Comparison of ENCODE assay signal across 9 cellular contexts in the genomic region with DNA sequence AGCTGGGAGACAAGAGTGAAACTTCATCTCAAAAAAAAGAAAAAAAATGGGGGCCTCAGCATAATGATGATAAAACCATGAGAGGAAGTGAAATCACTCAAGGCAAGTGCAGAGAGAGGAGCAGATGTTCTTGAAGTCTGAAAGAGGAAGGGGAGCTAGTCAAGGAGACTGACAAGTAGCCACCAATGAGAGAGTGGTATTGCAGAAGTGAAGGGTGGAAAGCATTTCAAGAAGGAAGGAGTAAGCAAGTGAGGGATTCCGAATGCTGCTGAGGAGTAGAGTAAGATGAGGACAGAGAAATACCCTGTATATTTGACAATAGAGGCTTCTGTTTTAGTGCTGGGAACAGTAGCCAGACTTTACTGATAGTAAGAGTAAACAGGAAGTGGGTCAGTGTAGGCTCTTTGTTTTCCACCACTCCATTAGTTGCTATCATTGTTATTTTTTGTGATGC. TPM values are rescaled to one million over a fixed set of nuclear protein-coding genes. Genes with fewer than 3 reads are reported as not detected.
DNase-seq lines count a peak whose midpoint lies in the region; ATAC-seq and TF ChIP-seq lines count a peak whose summit lies in the region.
"Had no signal": no experiment of that assay in that cellular context is flagged by ENCODE, and none has a peak within 500 bp of the region (broad histone marks: within the 10 kb centered on the region; RNA-seq: fewer than 3 reads in every experiment).

No MANE protein-coding gene starts in this region.

- peaks cover 22% of the 10 kb centered on the region for H3K36me3 ChIP-seq in mesodermal cell (ENCODE audit: control insufficient read depth, insufficient read depth, low read length)

- peak overlapping the region; percentile 1 for H3K4me3 Mint-ChIP-seq in activated naive CD4-positive, alpha-beta T cell treated with anti-CD3 and anti-CD28 coated beads, Interleukin-2, amount 50 U/mL, for 24 hours
- no peak overlapping the region for H3K4me3 Mint-ChIP-seq in MCF 10A (ENCODE audit: unreplicated experiment)

- peak overlapping the region; percentile 83 for H3K27ac ChIP-seq in mesodermal cell (ENCODE audit: low read depth, low read length, severe bottlenecking)

- peak; percentile 44 for ATAC-seq in HG02970 (IDR thresholded peaks at IDR 0.05; ENCODE audit: low FRiP score, unreplicated experiment)

- no peaks in the 10 kb centered on the region for H3K27me3 Mint-ChIP-seq in activated naive CD4-positive, alpha-beta T cell treated with anti-CD3 and anti-CD28 coated beads, Interleukin-2, amount 50 U/mL, for 24 hours
- H3K27me3 Mint-ChIP-seq in MCF 10A (ENCODE audit: insufficient read depth, unreplicated experiment), result no peaks in the 10 kb centered on the region

- H3K4me3 ChIP-seq in mesodermal cell (ENCODE audit: extremely low read depth, insufficient read depth, low read length, poor library complexity, severe bottlenecking), result no peak overlapping the region

- no peaks in the 10 kb centered on the region for H3K9me3 ChIP-seq in mesodermal cell (ENCODE audit: control insufficient read depth, low read length)

- DNase-seq in activated naive CD4-positive, alpha-beta T cell treated with anti-CD3 and anti-CD28 coated beads, Interleukin-2, amount 50 U/mL, for 16 hours, result no peak
- DNase-seq in RPMI7951 (ENCODE audit: low read depth) (peak; percentile 12), GOT3 (lab: John Stamatoyannopoulos, UW) (no peak), MCF 10A (ENCODE audit: unreplicated experiment) (no peak)
- DNase-seq in activated CD4-positive, alpha-beta T cell treated with anti-CD3 and anti-CD28 coated beads, Interleukin-2, amount 50 U/mL, for 1 hour, result no peak

- no TSS peak for BruUV-seq in MCF 10A (replicated peaks; lab: Mats Ljungman, UMichigan)

- POLR2A ChIA-PET in MCF 10A (lab: Yijun Ruan, JAX), result interaction anchor here (0.6 to 7.5 kb wide), 7 partner anchors 17 to 790 kb away, joined by 3 to 134 read pairs (median 4); partner anchors contain the start of gene FLVCR1

- peaks cover 20% of the 10 kb centered on the region for H3K4me1 ChIP-seq in mesodermal cell (ENCODE audit: control insufficient read depth, insufficient read depth, low read length, poor library complexity, severe bottlenecking)

- peaks cover 34% of the 10 kb centered on the region for H3K4me1 Mint-ChIP-seq in activated naive CD4-positive, alpha-beta T cell treated with anti-CD3 and anti-CD28 coated beads, Interleukin-2, amount 50 U/mL, for 24 hours
- H3K4me1 Mint-ChIP-seq in MCF 10A (ENCODE audit: insufficient read depth, unreplicated experiment), result peaks cover 13% of the 10 kb centered on the region

- peaks cover 10% of the 10 kb centered on the region for H3K36me3 Mint-ChIP-seq in activated naive CD4-positive, alpha-beta T cell treated with anti-CD3 and anti-CD28 coated beads, Interleukin-2, amount 50 U/mL, for 24 hours
- H3K36me3 Mint-ChIP-seq in MCF 10A (ENCODE audit: insufficient read depth, unreplicated experiment), result peaks cover 41% of the 10 kb centered on the region

- peak overlapping the region; percentile 48 for H3K27ac Mint-ChIP-seq in activated naive CD4-positive, alpha-beta T cell treated with anti-CD3 and anti-CD28 coated beads, Interleukin-2, amount 50 U/mL, for 24 hours
- H3K27ac Mint-ChIP-seq in MCF 10A (ENCODE audit: low read depth, unreplicated experiment), result no peak overlapping the region

- no peak for TF ChIP-seq CTCF in MCF 10A (IDR thresholded peaks at IDR 0.05; ENCODE audit: unreplicated experiment)

- no peaks in the 10 kb centered on the region for H3K9me3 Mint-ChIP-seq in activated naive CD4-positive, alpha-beta T cell treated with anti-CD3 and anti-CD28 coated beads, Interleukin-2, amount 50 U/mL, for 24 hours
- H3K9me3 Mint-ChIP-seq in MCF 10A (ENCODE audit: unreplicated experiment), result no peaks in the 10 kb centered on the region

- intact Hi-C loops in MCF 10A (cut with micrococcal nuclease), result loop anchor here (5.0 to 10.0 kb wide), 2 partner anchors 260 to 507 kb away; partner anchors contain the start of genes PPP2R5A and RPS6KC1

- WGBS in mesodermal cell (ENCODE audit: insufficient coverage in 2 of 2), 2 experiments, result 67% methylated on average over 1 of the region's 1 CpG; no CpG with 5 or more reads in 1 of the 2 experiments

- CTCF ChIA-PET in MCF 10A (lab: Yijun Ruan, JAX), result interaction anchor here (0.6 to 4.7 kb wide), 16 partner anchors 10 to 1146 kb away, joined by 3 to 44 read pairs (median 4); no protein-coding TSS in a partner anchor

RNA-seq across cellular contexts. Expression of gene TATDN3, which starts 2.9 kb away (rescaled TPM):
- total RNA-seq in RPMI7951 (2014; rRNA removed; shearing (Covaris generic)), result 12.5 and 13.6 TPM in 2 replicates
- polyA plus RNA-seq in mesodermal cell (2013, experiment 1 of 2), result 21.8 TPM
- 21.7 TPM for polyA plus RNA-seq in mesodermal cell (2013, experiment 2 of 2)
- total RNA-seq in MCF 10A (2022), result 31.5 and 35.7 TPM in 2 replicates

RNA-seq across cellular contexts. Expression of gene NSL1, which starts 3.0 kb away (rescaled TPM):
- total RNA-seq in RPMI7951 (2014; rRNA removed; shearing (Covaris generic)), result 53.7 and 64.5 TPM in 2 replicates
- 26.7 TPM for polyA plus RNA-seq in mesodermal cell (2013, experiment 1 of 2)
- polyA plus RNA-seq in mesodermal cell (2013, experiment 2 of 2), result 27.6 TPM
- 39.7 and 42.2 TPM in 2 replicates for total RNA-seq in MCF 10A (2022)

RNA-seq across cellular contexts. Expression of gene SPATA45, which starts 52.9 kb away (rescaled TPM):
- total RNA-seq in RPMI7951 (2014; rRNA removed; shearing (Covaris generic)), result not detected in 2 replicates
- polyA plus RNA-seq in mesodermal cell (2013, experiment 1 of 2), result not detected
- not detected for polyA plus RNA-seq in mesodermal cell (2013, experiment 2 of 2)
- total RNA-seq in MCF 10A (2022), result not detected in 2 replicates
- total RNA-seq: subcutaneous adipose tissue had no signal
